ENCODE assay signal across 8 cellular contexts in the genomic region with DNA sequence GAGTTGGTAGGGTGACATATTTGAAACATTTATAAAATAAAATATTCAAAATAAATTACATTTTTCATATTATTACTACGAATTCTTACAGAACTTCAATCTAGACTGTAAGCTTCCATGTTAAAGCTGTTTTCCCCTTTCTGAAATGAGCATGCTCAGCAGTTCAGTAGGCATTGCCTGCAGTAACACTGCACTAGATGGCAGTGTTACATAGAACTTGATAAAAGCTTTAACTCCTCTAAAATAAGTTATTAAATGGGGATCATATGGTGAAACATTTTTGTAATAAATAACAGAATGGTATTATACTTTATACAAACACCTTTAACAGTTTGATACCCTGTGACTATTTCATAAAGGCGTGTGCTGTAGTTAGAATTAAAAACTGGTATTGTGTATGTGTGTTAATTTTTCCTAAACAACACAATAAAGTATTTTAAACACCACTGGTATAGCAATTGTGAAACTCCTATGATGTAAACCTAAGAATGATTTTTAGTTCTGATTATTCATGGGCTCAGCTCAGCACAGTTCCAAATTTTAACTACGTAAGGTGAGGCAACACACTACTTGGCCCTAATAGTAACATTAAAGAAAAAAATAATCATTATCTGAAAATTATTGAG. TPM values are rescaled to one million over a fixed set of nuclear protein-coding genes. Genes with fewer than 3 reads are reported as not detected.
DNase-seq lines count a peak whose midpoint lies in the region; ATAC-seq and TF ChIP-seq lines count a peak whose summit lies in the region.

No MANE protein-coding gene starts in this region.

- H3K36me3 ChIP-seq in heart right ventricle (peaks cover 0 to 13% (median 0%) of the 10 kb centered on the region in 9 donors), smooth muscle cell (ENCODE audit: low read depth) (no peaks in the 10 kb centered on the region)

- no peak overlapping the region for H3K4me3 Mint-ChIP-seq in activated naive CD4-positive, alpha-beta T cell treated with anti-CD3 and anti-CD28 coated beads, Interleukin-2, amount 10 ng/mL, durations not matched to agents 7 days and 5 days

- no peaks in the 10 kb centered on the region for H3K27me3 ChIP-seq in heart right ventricle
- no peaks in the 10 kb centered on the region for H3K27me3 ChIP-seq in smooth muscle cell (ENCODE audit: low read depth)

- H3K4me3 ChIP-seq in heart right ventricle (no peak overlapping the region), smooth muscle cell (no peak overlapping the region)

- peak in 7 of 8 donors; percentile 50 to 89 (median 72) for ATAC-seq in heart right ventricle

- peaks cover 8% of the 10 kb centered on the region for H3K9me3 Mint-ChIP-seq in activated naive CD4-positive, alpha-beta T cell treated with anti-CD3 and anti-CD28 coated beads, Interleukin-2, amount 10 ng/mL, durations not matched to agents 7 days and 5 days

- H4K20me1 ChIP-seq in smooth muscle cell (ENCODE audit: low read depth), result peaks cover 4% of the 10 kb centered on the region

- peaks cover 56% of the 10 kb centered on the region for H3K4me1 Mint-ChIP-seq in activated naive CD4-positive, alpha-beta T cell treated with anti-CD3 and anti-CD28 coated beads, Interleukin-2, amount 10 ng/mL, durations not matched to agents 7 days and 5 days

- peaks cover 0 to 40% (median 4%) of the 10 kb centered on the region in 9 donors for H3K4me1 ChIP-seq in heart right ventricle
- no peaks in the 10 kb centered on the region for H3K4me1 ChIP-seq in smooth muscle cell (ENCODE audit: low read depth)

- H3K36me3 Mint-ChIP-seq in activated naive CD4-positive, alpha-beta T cell treated with anti-CD3 and anti-CD28 coated beads, Interleukin-2, amount 10 ng/mL, durations not matched to agents 7 days and 5 days, result peaks cover 37% of the 10 kb centered on the region

- no peak overlapping the region for H3K27ac Mint-ChIP-seq in activated naive CD4-positive, alpha-beta T cell treated with anti-CD3 and anti-CD28 coated beads, Interleukin-2, amount 10 ng/mL, durations not matched to agents 7 days and 5 days

- CTCF ChIA-PET in activated naive CD4-positive, alpha-beta T cell treated with anti-CD3 and anti-CD28 coated beads, Interleukin-2, amount 10 ng/mL, durations not matched to agents 7 days and 5 days (lab: Charles Lee), result interaction anchor here (0.7 to 10.4 kb wide), 50 partner anchors 9 to 430 kb away, joined by 3 to 282 read pairs (median 6); partner anchors contain the start of genes CLYBL, GPR18, GPR183 and UBAC2

- 71 to 79% methylated on average over 3 of the region's 3 CpGs for WGBS in heart right ventricle, 2 donors
- WGBS in smooth muscle cell (ENCODE audit: low lambda C conversion rate), result 75% methylated on average over 3 of the region's 3 CpGs

- no peaks in the 10 kb centered on the region for H3K79me2 ChIP-seq in smooth muscle cell (ENCODE audit: low read depth)

- no peak overlapping the region for H3K9ac ChIP-seq in smooth muscle cell (ENCODE audit: low read depth)

- no peaks in the 10 kb centered on the region for H3K27me3 Mint-ChIP-seq in activated naive CD4-positive, alpha-beta T cell treated with anti-CD3 and anti-CD28 coated beads, Interleukin-2, amount 10 ng/mL, durations not matched to agents 7 days and 5 days

- TF ChIP-seq CTCF in heart right ventricle (IDR thresholded peaks at IDR 0.05) (peak; percentile 26 to 84 (median 65)), smooth muscle cell (IDR thresholded peaks at IDR 0.05; ENCODE audit: borderline replicate concordance, insufficient read depth, poor library complexity, severe bottlenecking) (peak; percentile 88)

- H3K27ac ChIP-seq in heart right ventricle, result peak overlapping the region in 1 of 10 donors; percentile 86
- H3K27ac ChIP-seq in smooth muscle cell (ENCODE audit: low read depth), result no peak overlapping the region

- no peaks in the 10 kb centered on the region for H3F3A ChIP-seq in smooth muscle cell (ENCODE audit: low read depth)

- no peak overlapping the region for H2AFZ ChIP-seq in smooth muscle cell (ENCODE audit: low read depth)

- H3K9me3 ChIP-seq in heart right ventricle (peaks cover 0 to 11% (median 2%) of the 10 kb centered on the region in 11 donors), smooth muscle cell (replicated peaks; ENCODE audit: low read depth) (no peaks in the 10 kb centered on the region)

- peak; percentile 28 for DNase-seq in stimulated activated CD4-positive, alpha-beta T cell treated with anti-CD3 and anti-CD28 coated beads, Interleukin-2, amount 100 ng/mL, for 4 hours (ENCODE audit: low read depth)
- DNase-seq in stimulated activated CD4-positive, alpha-beta T cell treated with anti-CD3 and anti-CD28 coated beads, Interleukin-1b, Interleukin-23, amount 100 ng/mL, for 48 hours, result no peak
- DNase-seq in HCEC 1CT (peak; percentile 66), NAMALWA (ENCODE audit: low spot score) (peak; percentile 87), heart right ventricle (no peak), smooth muscle cell (lab: John Stamatoyannopoulos, UW; ENCODE audit: unreplicated experiment) (no peak), SK-N-DZ (ENCODE audit: low spot score) (no peak)
- peak; percentile 38 for DNase-seq in activated naive CD4-positive, alpha-beta T cell treated with anti-CD3 and anti-CD28 coated beads, Interleukin-2, amount 10 ng/mL, durations not matched to agents 7 days and 5 days

- intact Hi-C loops in heart right ventricle (cut with DNase I), result loop anchor here (1.0 to 10.0 kb wide), 8 partner anchors 72 to 169 kb away; no protein-coding TSS in a partner anchor

- no peak overlapping the region for H3K4me2 ChIP-seq in smooth muscle cell

RNA-seq across cellular contexts. Expression of gene GPR18, which starts 11.6 kb away (rescaled TPM):
- total RNA-seq in heart right ventricle (under 1 TPM in 1 of 10 donors, not detected in 9; 0.95 TPM), smooth muscle cell (0.36 TPM in 1 of 2 replicates, not detected in the other)
- polyA plus RNA-seq in heart right ventricle (not detected), smooth muscle cell (0.38 TPM in 1 of 2 replicates, not detected in the other)
- not detected in 2 replicates for polyA plus RNA-seq in SK-N-DZ (2014; cell fraction: cytosol; rRNA removed)
- polyA plus RNA-seq in SK-N-DZ (2014; cell fraction: nucleus; rRNA removed), result not detected in 2 replicates

RNA-seq across cellular contexts. Expression of gene GPR183, which starts 37.5 kb away (rescaled TPM):
- total RNA-seq in heart right ventricle, result 1 to 10 TPM in 8 of 10 donors, under 1 TPM in 2; 0.49 to 8.6 (median 1.6) TPM
- 1 to 10 TPM; 2.2 to 2.6 TPM for polyA plus RNA-seq in heart right ventricle
- 33.0 and 46.4 TPM in 2 replicates for total RNA-seq in smooth muscle cell
- polyA plus RNA-seq in smooth muscle cell, result 26.8 and 32.4 TPM in 2 replicates
- not detected in 2 replicates for polyA plus RNA-seq in SK-N-DZ (2014; cell fraction: cytosol; rRNA removed)
- polyA plus RNA-seq in SK-N-DZ (2014; cell fraction: nucleus; rRNA removed), result not detected in 2 replicates

Comparison
In these comparisons a context has a peak if more than half of its experiments do, and no peak if none do; other contexts are left out.
1. DNase-seq: peak in stimulated activated CD4-positive, alpha-beta T cell treated with anti-CD3 and anti-CD28 coated beads, Interleukin-2, amount 100 ng/mL, for 4 hours (single experiment), HCEC 1CT (single experiment), NAMALWA (single experiment) and activated naive CD4-positive, alpha-beta T cell treated with anti-CD3 and anti-CD28 coated beads, Interleukin-2, amount 10 ng/mL, durations not matched to agents 7 days and 5 days (single experiment); none in stimulated activated CD4-positive, alpha-beta T cell treated with anti-CD3 and anti-CD28 coated beads, Interleukin-1b, Interleukin-23, amount 100 ng/mL, for 48 hours (single experiment), heart right ventricle (0 of 2), smooth muscle cell (single experiment) and SK-N-DZ (single experiment).